ENCODE assay signal across 29 cellular contexts in the genomic region with DNA sequence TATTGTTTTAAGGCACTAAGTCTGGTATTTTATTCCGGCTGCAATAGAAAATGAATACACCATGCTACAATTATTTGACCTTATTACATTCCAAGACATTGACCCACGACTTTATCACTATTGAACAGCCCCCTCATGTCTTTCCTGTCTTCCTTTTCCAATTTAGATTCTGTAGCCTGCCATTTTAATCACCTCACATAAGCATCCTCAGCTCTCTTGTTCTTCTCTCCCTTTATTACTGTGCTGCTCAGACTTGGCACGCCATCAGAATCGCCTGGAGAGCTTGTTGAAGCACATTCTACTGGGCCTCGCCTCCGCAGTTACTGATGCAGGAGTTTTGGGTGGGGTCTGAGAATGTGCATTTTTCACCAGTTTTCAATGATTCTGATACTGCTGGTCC. TPM values are rescaled to one million over a fixed set of nuclear protein-coding genes. Genes with fewer than 3 reads are reported as not detected.
DNase-seq lines count a peak whose midpoint lies in the region; ATAC-seq, FAIRE-seq and TF ChIP-seq lines count a peak whose summit lies in the region.
"Had no signal": no experiment of that assay in that cellular context is flagged by ENCODE, and none has a peak within 500 bp of the region (broad histone marks: within the 10 kb centered on the region; RNA-seq: fewer than 3 reads in every experiment).

No MANE protein-coding gene starts in this region.

- H3K9me3 Mint-ChIP-seq in dendritic cell treated with granulocyte-macrophage colony-stimulating factor and Interleukin-4, amounts not matched to agents 40 ng/mL and 50 ng/mL, for 4 days, result no peaks in the 10 kb centered on the region
- H3K9me3 Mint-ChIP-seq in stimulated activated naive B cell treated with anti-CD40 and anti-IgM and Interleukin-4, amounts not matched to agents 10 μg/mL and 1 μg/mL and 100 μg/mL, for 72 hours, result peaks cover 0 to 2% of the 10 kb centered on the region in 2 donors
- H3K9me3 Mint-ChIP-seq: activated naive CD8-positive, alpha-beta T cell treated with anti-CD3 and anti-CD28 coated beads, Interleukin-2, amount 10 ng/mL, durations not matched to agents 7 days and 5 days; activated T-cell treated with anti-CD3 and anti-CD28 coated beads, Interleukin-2, amount 50 U/mL, for 24 hours; T-helper 1 cell treated with Interleukin-12 subunit alpha and Interleukin-12 subunit beta and Interleukin-4 antibody, amounts not matched to agents 30 μg/mL and 1 μg/mL, for 36 hours had no signal

- no peaks in the 10 kb centered on the region for H3K27me3 Mint-ChIP-seq in dendritic cell treated with granulocyte-macrophage colony-stimulating factor and Interleukin-4, amounts not matched to agents 40 ng/mL and 50 ng/mL, for 4 days
- no peaks in the 10 kb centered on the region for H3K27me3 Mint-ChIP-seq in stimulated activated naive B cell treated with anti-CD40 and anti-IgM and Interleukin-4, amounts not matched to agents 10 μg/mL and 1 μg/mL and 100 μg/mL, for 72 hours
- H3K27me3 Mint-ChIP-seq: activated T-cell treated with anti-CD3 and anti-CD28 coated beads, Interleukin-2, amount 50 U/mL, for 24 hours had no signal

- no peak overlapping the region for H3K4me3 ChIP-seq in lower lobe of right lung
- H3K4me3 ChIP-seq in psoas muscle, result no peak overlapping the region
- H3K4me3 ChIP-seq: ascending aorta, heart right ventricle, smooth muscle cell had no signal

- FAIRE-seq in HTR-8/SVneo (lab: Jason Lieb, UNC), result peak; percentile 20
- FAIRE-seq: HepG2 had no signal

- no peak overlapping the region for H3K27ac ChIP-seq in lower lobe of right lung
- no peak overlapping the region for H3K27ac ChIP-seq in psoas muscle
- H3K27ac ChIP-seq: ascending aorta, epithelial cell of prostate, HL-60, RWPE1 had no signal

- ATAC-seq in lower lobe of right lung (peak; percentile 46 to 57), HG02642 (IDR thresholded peaks at IDR 0.05; ENCODE audit: poor library complexity, unreplicated experiment) (no peak), psoas muscle (no peak)
- no peak for ATAC-seq in stimulated activated naive B cell treated with anti-CD40 and anti-IgM and Interleukin-4, amounts not matched to agents 10 μg/mL and 1 μg/mL and 100 μg/mL, for 72 hours (replicated peaks)
- ATAC-seq: HCT116, HepG2 had no signal

- TF ChIP-seq CTCF in lower lobe of right lung (IDR thresholded peaks at IDR 0.05) (no peak), psoas muscle (IDR thresholded peaks at IDR 0.05) (no peak)

- intact Hi-C loops in dendritic cell treated with granulocyte-macrophage colony-stimulating factor and Interleukin-4, amounts not matched to agents 40 ng/mL and 50 ng/mL, for 4 days (cut with micrococcal nuclease), result no loop called here
- intact Hi-C loops in lower lobe of right lung (cut with DNase I) (no loop called here), psoas muscle (cut with DNase I) (no loop called here)

- H3K9me3 ChIP-seq in lower lobe of right lung (no peaks in the 10 kb centered on the region), psoas muscle (no peaks in the 10 kb centered on the region)
- H3K9me3 ChIP-seq: ascending aorta, heart right ventricle had no signal

- H3K36me3 Mint-ChIP-seq in dendritic cell treated with granulocyte-macrophage colony-stimulating factor and Interleukin-4, amounts not matched to agents 40 ng/mL and 50 ng/mL, for 4 days (ENCODE audit: low read depth), result no peaks in the 10 kb centered on the region
- H3K36me3 Mint-ChIP-seq in stimulated activated naive B cell treated with anti-CD40 and anti-IgM and Interleukin-4, amounts not matched to agents 10 μg/mL and 1 μg/mL and 100 μg/mL, for 72 hours, result peaks cover 5 to 6% of the 10 kb centered on the region in 2 donors
- H3K36me3 Mint-ChIP-seq: activated naive CD8-positive, alpha-beta T cell treated with anti-CD3 and anti-CD28 coated beads, Interleukin-2, amount 10 ng/mL, durations not matched to agents 7 days and 5 days had no signal

- DNase-seq in HTR-8/SVneo (ENCODE audit: insufficient read length, low spot score), result no peak
- no peak for DNase-seq in lower lobe of right lung
- no peak for DNase-seq in stimulated activated naive B cell treated with anti-CD40 and anti-IgM and Interleukin-4, amounts not matched to agents 10 μg/mL and 1 μg/mL and 100 μg/mL, for 72 hours
- DNase-seq in NCI-H2171 (lab: John Stamatoyannopoulos, UW), result no peak
- no peak for DNase-seq in AG08395 (ENCODE audit: low spot score)
- DNase-seq in psoas muscle, result no peak
- DNase-seq: activated CD4-positive, alpha-beta T cell treated with anti-CD3 and anti-CD28 coated beads for 4 hours; activated gamma-delta T cell; activated naive CD8-positive, alpha-beta T cell treated with anti-CD3 and anti-CD28 coated beads, Interleukin-2, amount 10 ng/mL, durations not matched to agents 7 days and 5 days; activated T-cell treated with anti-CD3 and anti-CD28 coated beads, Interleukin-2, amount 50 U/mL, for 24 hours; C1 segment of cervical spinal cord; COR-L47; DMS79; foreskin fibroblast; GF-D8; heart right ventricle; kidney glomerular epithelial cell; occipital lobe; stimulated activated CD4-positive, alpha-beta T cell treated with anti-CD3 and anti-CD28 coated beads, Interleukin-2, amount 100 ng/mL, for 24 hours had no signal

- H3K36me3 ChIP-seq in lower lobe of right lung (no peaks in the 10 kb centered on the region), psoas muscle (ENCODE audit: insufficient read depth in 1 of 2, low read depth in 1 of 2) (no peaks in the 10 kb centered on the region)
- H3K36me3 ChIP-seq: ascending aorta, heart right ventricle had no signal

- peak overlapping the region; percentile 50 for H3K27ac Mint-ChIP-seq in dendritic cell treated with granulocyte-macrophage colony-stimulating factor and Interleukin-4, amounts not matched to agents 40 ng/mL and 50 ng/mL, for 4 days
- peak overlapping the region; percentile 52 for H3K27ac Mint-ChIP-seq in stimulated activated naive B cell treated with anti-CD40 and anti-IgM and Interleukin-4, amounts not matched to agents 10 μg/mL and 1 μg/mL and 100 μg/mL, for 72 hours
- H3K27ac Mint-ChIP-seq: activated naive CD8-positive, alpha-beta T cell treated with anti-CD3 and anti-CD28 coated beads, Interleukin-2, amount 10 ng/mL, durations not matched to agents 7 days and 5 days; activated T-cell treated with anti-CD3 and anti-CD28 coated beads, Interleukin-2, amount 50 U/mL, for 24 hours; T-helper 1 cell treated with Interleukin-12 subunit alpha and Interleukin-12 subunit beta and Interleukin-4 antibody, amounts not matched to agents 30 μg/mL and 1 μg/mL, for 36 hours had no signal

- peaks cover 14% of the 10 kb centered on the region for H3K4me1 ChIP-seq in lower lobe of right lung
- H3K4me1 ChIP-seq in psoas muscle, result no peaks in the 10 kb centered on the region

- H3K27me3 ChIP-seq in lower lobe of right lung (ENCODE audit: low read depth) (no peaks in the 10 kb centered on the region), psoas muscle (ENCODE audit: insufficient read depth in 3 of 3, low read length in 2 of 3) (no peaks in the 10 kb centered on the region)
- H3K27me3 ChIP-seq: ascending aorta, heart right ventricle had no signal

- 58 to 79% (median 66%) methylated on average over 6 of the region's 6 CpGs for WGBS in psoas muscle, 3 donors

- peaks cover 42% of the 10 kb centered on the region for H3K4me1 Mint-ChIP-seq in dendritic cell treated with granulocyte-macrophage colony-stimulating factor and Interleukin-4, amounts not matched to agents 40 ng/mL and 50 ng/mL, for 4 days (ENCODE audit: low read depth)
- peaks cover 44 to 61% of the 10 kb centered on the region in 2 donors for H3K4me1 Mint-ChIP-seq in stimulated activated naive B cell treated with anti-CD40 and anti-IgM and Interleukin-4, amounts not matched to agents 10 μg/mL and 1 μg/mL and 100 μg/mL, for 72 hours
- H3K4me1 Mint-ChIP-seq: activated naive CD8-positive, alpha-beta T cell treated with anti-CD3 and anti-CD28 coated beads, Interleukin-2, amount 10 ng/mL, durations not matched to agents 7 days and 5 days had no signal

- H3K4me3 Mint-ChIP-seq in dendritic cell treated with granulocyte-macrophage colony-stimulating factor and Interleukin-4, amounts not matched to agents 40 ng/mL and 50 ng/mL, for 4 days, result no peak overlapping the region
- no peak overlapping the region for H3K4me3 Mint-ChIP-seq in stimulated activated naive B cell treated with anti-CD40 and anti-IgM and Interleukin-4, amounts not matched to agents 10 μg/mL and 1 μg/mL and 100 μg/mL, for 72 hours
- H3K4me3 Mint-ChIP-seq: activated naive CD8-positive, alpha-beta T cell treated with anti-CD3 and anti-CD28 coated beads, Interleukin-2, amount 10 ng/mL, durations not matched to agents 7 days and 5 days; activated T-cell treated with anti-CD3 and anti-CD28 coated beads, Interleukin-2, amount 50 U/mL, for 24 hours; T-helper 1 cell treated with Interleukin-12 subunit alpha and Interleukin-12 subunit beta and Interleukin-4 antibody, amounts not matched to agents 30 μg/mL and 1 μg/mL, for 36 hours had no signal

RNA-seq across cellular contexts. Expression of gene SWAP70, which starts 38.7 kb away (rescaled TPM):
- total RNA-seq in lower lobe of right lung (50.1 TPM), psoas muscle (10 to 100 TPM in 2 of 4 donors, 1 to 10 TPM in 2; 8.2 to 13.3 (median 11.0) TPM)
- polyA plus RNA-seq in psoas muscle, result 1 to 10 TPM; 4.3 to 5.2 (median 4.5) TPM

RNA-seq across cellular contexts. Expression of gene WEE1, which starts 51.7 kb away (rescaled TPM):
- total RNA-seq in lower lobe of right lung, result 12.4 TPM
- total RNA-seq in psoas muscle, result 10 to 100 TPM in 3 of 4 donors, 1 to 10 TPM in 1; 4.8 to 58.6 (median 20.4) TPM
- 1 to 10 TPM; 4.2 to 8.2 (median 5.3) TPM for polyA plus RNA-seq in psoas muscle

Comparison
In these comparisons a context has a peak if more than half of its experiments do, and no peak if none do; other contexts are left out.
1. ATAC-seq: peak in lower lobe of right lung (2 of 2); none in stimulated activated naive B cell treated with anti-CD40 and anti-IgM and Interleukin-4, amounts not matched to agents 10 μg/mL and 1 μg/mL and 100 μg/mL, for 72 hours (0 of 2), HG02642 (single experiment) and psoas muscle (0 of 4).